Comparison of ENCODE assay signal across 12 cellular contexts in genomic region chr10:58023341-58024073, GRCh38.
DNase-seq lines count a peak whose midpoint lies in the region; ATAC-seq and TF ChIP-seq lines count a peak whose summit lies in the region.
"Had no signal": no experiment of that assay in that cellular context is flagged by ENCODE, and none has a peak within 500 bp of the region (broad histone marks: within the 10 kb centered on the region; RNA-seq: fewer than 3 reads in every experiment).

No MANE protein-coding gene starts in this region.

- H3K4me1 ChIP-seq in mucosa of descending colon (ENCODE audit: low read depth) = no peaks in the 10 kb centered on the region

- H3K4me3 ChIP-seq in astrocyte of the cerebellum (ENCODE audit: low read depth, low read length) (no peak overlapping the region), mucosa of descending colon (no peak overlapping the region)

- TSS peak; percentile 96 for BruUV-seq in Calu3 (replicated peaks; lab: Mats Ljungman, UMichigan)

- H3K27ac Mint-ChIP-seq in Calu3 (ENCODE audit: unreplicated experiment) = peak overlapping the region; percentile 84
- H3K27ac Mint-ChIP-seq: activated naive CD4-positive, alpha-beta T cell treated with anti-CD3 and anti-CD28 coated beads, Interleukin-2, amount 50 U/mL, for 24 hours; T-helper 1 cell treated with Interleukin-12 subunit alpha and Interleukin-12 subunit beta and Interleukin-4 antibody, amounts not matched to agents 30 μg/mL and 1 μg/mL, for 36 hours had no signal

- H3K36me3 Mint-ChIP-seq in Calu3 (ENCODE audit: insufficient read depth, unreplicated experiment) = peaks cover 8% of the 10 kb centered on the region
- H3K36me3 Mint-ChIP-seq: activated naive CD4-positive, alpha-beta T cell treated with anti-CD3 and anti-CD28 coated beads, Interleukin-2, amount 50 U/mL, for 24 hours had no signal

- no peaks in the 10 kb centered on the region for H3K36me3 ChIP-seq in mucosa of descending colon (ENCODE audit: low read depth)

- CTCF ChIA-PET in Calu3 (lab: Charles Lee) = interaction anchor here (0.6 to 1.0 kb wide), 8 partner anchors 30 to 367 kb away, joined by 3 to 6 read pairs (median 3); no protein-coding TSS in a partner anchor

- peak overlapping the region; percentile 4 for H3K4me3 Mint-ChIP-seq in Calu3 (ENCODE audit: low read depth, unreplicated experiment)
- H3K4me3 Mint-ChIP-seq: activated naive CD4-positive, alpha-beta T cell treated with anti-CD3 and anti-CD28 coated beads, Interleukin-2, amount 50 U/mL, for 24 hours; T-helper 1 cell treated with Interleukin-12 subunit alpha and Interleukin-12 subunit beta and Interleukin-4 antibody, amounts not matched to agents 30 μg/mL and 1 μg/mL, for 36 hours had no signal

- H3K4me1 Mint-ChIP-seq in Calu3 (ENCODE audit: low read depth, unreplicated experiment) = peaks cover 34% of the 10 kb centered on the region
- H3K4me1 Mint-ChIP-seq: activated naive CD4-positive, alpha-beta T cell treated with anti-CD3 and anti-CD28 coated beads, Interleukin-2, amount 50 U/mL, for 24 hours had no signal

- peaks cover 14% of the 10 kb centered on the region for H3K9me3 Mint-ChIP-seq in Calu3 (ENCODE audit: low read depth, unreplicated experiment)

- ATAC-seq in HG03354 (IDR thresholded peaks at IDR 0.05; ENCODE audit: poor library complexity, severe bottlenecking, unreplicated experiment) (peak; percentile 78), mucosa of descending colon (peak; percentile 71), GM21367 (IDR thresholded peaks at IDR 0.05; ENCODE audit: unreplicated experiment) (no peak), esophagus mucosa (no peak)

- H3K9me3 ChIP-seq in mucosa of descending colon = peaks cover 7% of the 10 kb centered on the region

- intact Hi-C loops in Calu3 (cut with micrococcal nuclease; ENCODE audit: unreplicated experiment) (loop anchor here (1.0 to 2.0 kb wide), 2 partner anchors 31 to 158 kb away; no protein-coding TSS in a partner anchor), mucosa of descending colon (cut with DNase I, micrococcal nuclease) (no loop called here)

- in situ Hi-C loops in astrocyte of the cerebellum (cut with HindIII; ENCODE audit: low sequenced_read_pairs) = no loop called here

- TF ChIP-seq CTCF in Calu3 (IDR thresholded peaks at IDR 0.05; ENCODE audit: unreplicated experiment) = no peak
- no peak for TF ChIP-seq CTCF in astrocyte of the cerebellum (IDR thresholded peaks at IDR 0.05; ENCODE audit: low read depth, low read length, missing control alignments)
- TF ChIP-seq CTCF in mucosa of descending colon (IDR thresholded peaks at IDR 0.05) = no peak

- no peaks in the 10 kb centered on the region for H3K27me3 Mint-ChIP-seq in Calu3 (ENCODE audit: unreplicated experiment)
- H3K27me3 Mint-ChIP-seq: activated naive CD4-positive, alpha-beta T cell treated with anti-CD3 and anti-CD28 coated beads, Interleukin-2, amount 50 U/mL, for 24 hours had no signal

- DNase-seq in Calu3 (peak; percentile 52), astrocyte of the cerebellum (ENCODE audit: low read depth) (peak; percentile 84), mucosa of descending colon (no peak), NCI-H1092 (lab: John Stamatoyannopoulos, UW) (no peak)
- DNase-seq in stimulated activated naive CD4-positive, alpha-beta T cell treated with Interleukin-2 at 50 U/mL for 16 hours (lab: John Stamatoyannopoulos, UW) = no peak
- DNase-seq: DMS79 treated with DMSO at 0.1 percent for 48 hours, MM.1S had no signal

Comparison
In these comparisons a context has a peak if more than half of its experiments do, and no peak if none do; other contexts are left out.
1. DNase-seq: peak in Calu3 (single experiment) and astrocyte of the cerebellum (single experiment); none in mucosa of descending colon (0 of 3), NCI-H1092 (single experiment) and stimulated activated naive CD4-positive, alpha-beta T cell treated with Interleukin-2 at 50 U/mL for 16 hours (single experiment).
2. ATAC-seq: peak in HG03354 (single experiment) and mucosa of descending colon (single experiment); none in GM21367 (single experiment) and esophagus mucosa (single experiment).